In genomic region chr4:99099814-99100213, GRCh38 we compare ENCODE assay signal across 11 cellular contexts. TPM values are rescaled to one million over a fixed set of nuclear protein-coding genes. Genes with fewer than 3 reads are reported as not detected.
A peak's percentile ranks its signal among the peaks of the same experiment; 100 is the strongest.
DNase-seq lines count a peak whose midpoint lies in the region; TF ChIP-seq lines count a peak whose summit lies in the region.
"Not testable (repeated sequence)": the region's sequence is repeated elsewhere in the genome, so short reads cannot be mapped to it uniquely, and the experiment has no call there.
"Had no signal": no experiment of that assay in that cellular context is flagged by ENCODE, and none has a peak within 500 bp of the region (broad histone marks: within the 10 kb centered on the region; RNA-seq: fewer than 3 reads in every experiment).

No MANE protein-coding gene starts in this region.

- DNase-seq in AG10803 (ENCODE audit: low read depth) (peak; percentile 53), GM03348 (ENCODE audit: low spot score) (peak; percentile 19), NCI-H69 (lab: John Stamatoyannopoulos, UW) (peak; percentile 9), RKO (ENCODE audit: low spot score) (peak; percentile 69), fibroblast of peridontal ligament (ENCODE audit: extremely low read depth) (peak; percentile 58)
- not testable (repeated sequence) for DNase-seq in chondrocyte (ENCODE audit: low spot score); mesothelial cell of epicardium (ENCODE audit: low spot score in 2 of 2, unreplicated experiment in 2 of 2)

- TF ChIP-seq CTCF in AG10803 (conservative IDR thresholded peaks at IDR 0.05; ENCODE audit: low read length); chondrocyte (IDR thresholded peaks at IDR 0.05); mesothelial cell of epicardium (IDR thresholded peaks at IDR 0.05; ENCODE audit: unreplicated experiment): not testable (repeated sequence)

- H3K27ac Mint-ChIP-seq in chondrocyte (ENCODE audit: unreplicated experiment) (peak overlapping the region; percentile 66), mesothelial cell of epicardium (peak overlapping the region; percentile 21)

- H3K27me3 Mint-ChIP-seq in chondrocyte (ENCODE audit: low read depth); mesothelial cell of epicardium (ENCODE audit: low read depth): not testable (repeated sequence)

- H3K4me3 ChIP-seq in AG10803 (ENCODE audit: low read length): not testable (repeated sequence)

- not testable (repeated sequence) for H3K9me3 Mint-ChIP-seq in chondrocyte (ENCODE audit: low read depth)
- H3K9me3 Mint-ChIP-seq in mesothelial cell of epicardium: peaks cover 14% of the 10 kb centered on the region

- H3K4me3 Mint-ChIP-seq in chondrocyte (ENCODE audit: unreplicated experiment); mesothelial cell of epicardium: not testable (repeated sequence)

- not testable (repeated sequence) for H3K36me3 Mint-ChIP-seq in chondrocyte (ENCODE audit: low read depth); mesothelial cell of epicardium

- H3K4me1 Mint-ChIP-seq in chondrocyte (ENCODE audit: low read depth): peaks cover 30% of the 10 kb centered on the region
- H3K4me1 Mint-ChIP-seq in mesothelial cell of epicardium: not testable (repeated sequence)

RNA-seq across cellular contexts. Expression of gene ADH5, which starts 11.2 kb away (rescaled TPM):
- 135 to 167 TPM (median 161 TPM) in 3 replicates for total RNA-seq in chondrocyte
- 123 to 129 TPM (median 125 TPM) in 3 replicates for total RNA-seq in mesothelial cell of epicardium

RNA-seq across cellular contexts. Expression of gene ADH4, which starts 44.3 kb away (rescaled TPM):
- not detected in 3 replicates for total RNA-seq in chondrocyte
- not detected in 3 replicates for total RNA-seq in mesothelial cell of epicardium
- total RNA-seq: A172; Calu3; CD4-positive, alpha-beta memory T cell; HFFc6 had no signal
